Comparison of ENCODE assay signal across 10 cellular contexts in genomic region chr17:43468746-43469544, GRCh38. TPM values are rescaled to one million over a fixed set of nuclear protein-coding genes. Genes with fewer than 3 reads are reported as not detected.
DNase-seq lines count a peak whose midpoint lies in the region; ATAC-seq, FAIRE-seq and TF ChIP-seq lines count a peak whose summit lies in the region.
"Had no signal": no experiment of that assay in that cellular context is flagged by ENCODE, and none has a peak within 500 bp of the region (broad histone marks: within the 10 kb centered on the region; RNA-seq: fewer than 3 reads in every experiment).

No MANE protein-coding gene starts in this region.

- TF ChIP-seq CTCF in AG09319 (IDR thresholded peaks at IDR 0.05; ENCODE audit: low read depth, low read length) (no peak), astrocyte (IDR thresholded peaks at IDR 0.05; ENCODE audit: insufficient read depth, low read depth, low read length) (no peak), left lung (IDR thresholded peaks at IDR 0.05) (no peak), dorsolateral prefrontal cortex (IDR thresholded peaks at IDR 0.05 in 54 of 56, conservative IDR thresholded peaks at IDR 0.05 in 2 of 56; ENCODE audit: low read depth in 1 of 56, partially characterized antibody in 56 of 56) (no peak)

- peak overlapping the region; percentile 87 for H3K27ac ChIP-seq in astrocyte (ENCODE audit: low read depth, low read length)
- peak overlapping the region in 1 of 2 donors; percentile 3 for H3K27ac ChIP-seq in left lung
- peak overlapping the region in 13 of 59 donors; percentile 0 to 57 (median 16) for H3K27ac ChIP-seq in dorsolateral prefrontal cortex

- H3K9me3 ChIP-seq in astrocyte (ENCODE audit: insufficient read depth, low read depth, low read length) (no peaks in the 10 kb centered on the region), left lung (no peaks in the 10 kb centered on the region), T-helper 17 cell (ENCODE audit: control insufficient read depth, low read length, poor library complexity, severe bottlenecking) (no peaks in the 10 kb centered on the region)

- H3K9me3 Mint-ChIP-seq in astrocyte (ENCODE audit: unreplicated experiment): peaks cover 5% of the 10 kb centered on the region
- H3K9me3 Mint-ChIP-seq: natural killer cell treated with Interleukin-12 subunit alpha and Interleukin-12 subunit beta and Interleukin-15 and Interleukin-18, amount 100 ng/mL, for 72 hours had no signal

- no peaks in the 10 kb centered on the region for H3K79me2 ChIP-seq in astrocyte (ENCODE audit: insufficient read depth, low read length)

- H3K27ac Mint-ChIP-seq in astrocyte (ENCODE audit: unreplicated experiment) (peak overlapping the region; percentile 75), T-helper 17 cell (no peak overlapping the region)
- H3K27ac Mint-ChIP-seq: natural killer cell treated with Interleukin-12 subunit alpha and Interleukin-12 subunit beta and Interleukin-15 and Interleukin-18, amount 100 ng/mL, for 72 hours had no signal

- H3K36me3 ChIP-seq in astrocyte (ENCODE audit: insufficient read depth, low read length): no peaks in the 10 kb centered on the region
- no peaks in the 10 kb centered on the region for H3K36me3 ChIP-seq in left lung

- DNase-seq in AG09319 (ENCODE audit: extremely low read depth, low read depth) (peak; percentile 50), LHCN-M2 (ENCODE audit: low read depth) (peak; percentile 100), astrocyte (ENCODE audit: low read depth) (peak; percentile 98), left lung (no peak), SHP77 treated with DMSO at 0.1 percent for 48 hours (lab: John Stamatoyannopoulos, UW) (no peak), hippocampal formation (lab: John Stamatoyannopoulos, UW) (no peak), dorsolateral prefrontal cortex (no peak), T-helper 17 cell (no peak)
- DNase-seq: effector CD8-positive, alpha-beta T cell had no signal

- intact Hi-C loops in left lung (cut with DNase I) (no loop called here), dorsolateral prefrontal cortex (cut with DNase I) (loop anchor here (5.0 kb wide), 1 partner anchor 52 kb away; no protein-coding TSS in a partner anchor)

- H3K4me3 Mint-ChIP-seq in astrocyte (ENCODE audit: unreplicated experiment): peak overlapping the region; percentile 30
- H3K4me3 Mint-ChIP-seq in T-helper 17 cell: no peak overlapping the region
- H3K4me3 Mint-ChIP-seq: natural killer cell treated with Interleukin-12 subunit alpha and Interleukin-12 subunit beta and Interleukin-15 and Interleukin-18, amount 100 ng/mL, for 72 hours had no signal

- peaks cover 11% of the 10 kb centered on the region for H3K27me3 Mint-ChIP-seq in astrocyte (ENCODE audit: low read depth, unreplicated experiment)
- H3K27me3 Mint-ChIP-seq in T-helper 17 cell: peaks cover 41% of the 10 kb centered on the region

- H3K4me1 Mint-ChIP-seq in astrocyte (ENCODE audit: low read depth, unreplicated experiment): peaks cover 25% of the 10 kb centered on the region
- peaks cover 4% of the 10 kb centered on the region for H3K4me1 Mint-ChIP-seq in T-helper 17 cell

- peak overlapping the region; percentile 6 for H2AFZ ChIP-seq in astrocyte (ENCODE audit: low read depth, low read length)

- H3K9ac ChIP-seq in astrocyte (ENCODE audit: low read length): peak overlapping the region; percentile 61

- no peaks in the 10 kb centered on the region for H3K27me3 ChIP-seq in astrocyte (ENCODE audit: insufficient read depth, low read length)
- H3K27me3 ChIP-seq in left lung: no peaks in the 10 kb centered on the region
- H3K27me3 ChIP-seq in dorsolateral prefrontal cortex: no peaks in the 10 kb centered on the region

- ATAC-seq in left lung: peak; percentile 44
- ATAC-seq in T-helper 17 cell: no peak
- ATAC-seq: natural killer cell treated with Interleukin-12 subunit alpha and Interleukin-12 subunit beta and Interleukin-15 and Interleukin-18, amount 100 ng/mL, for 72 hours had no signal

- H3K36me3 Mint-ChIP-seq in astrocyte (ENCODE audit: low read depth, unreplicated experiment) (no peaks in the 10 kb centered on the region), T-helper 17 cell (ENCODE audit: low read depth) (peaks cover 4% of the 10 kb centered on the region)
- H3K36me3 Mint-ChIP-seq: natural killer cell treated with Interleukin-12 subunit alpha and Interleukin-12 subunit beta and Interleukin-15 and Interleukin-18, amount 100 ng/mL, for 72 hours had no signal

- H3K4me1 ChIP-seq in astrocyte (ENCODE audit: insufficient read depth, low read length) (peaks cover 22% of the 10 kb centered on the region), left lung (peaks cover 0 to 6% of the 10 kb centered on the region in 2 donors)

- H4K20me1 ChIP-seq in astrocyte (ENCODE audit: insufficient read depth, low read length): no peaks in the 10 kb centered on the region

- H3K4me2 ChIP-seq in astrocyte (ENCODE audit: low read length): peak overlapping the region; percentile 65

- FAIRE-seq in astrocyte (lab: Jason Lieb, UNC): peak; percentile 93

- H3K4me3 ChIP-seq in astrocyte (ENCODE audit: insufficient read depth, low read depth, low read length) (no peak overlapping the region), left lung (no peak overlapping the region), dorsolateral prefrontal cortex (no peak overlapping the region)

RNA-seq across cellular contexts. Expression of gene DHX8, which starts 14.8 kb away (rescaled TPM):
- total RNA-seq in LHCN-M2 (2014; rRNA removed) (35.8 and 41.8 TPM in 2 replicates), astrocyte (48.5 and 61.1 TPM in 2 replicates), left lung (10 to 100 TPM; 46.6 to 61.2 TPM), dorsolateral prefrontal cortex (10 to 100 TPM; 32.7 to 69.3 (median 46.7) TPM), T-helper 17 cell (100 to 1,000 TPM in 1 of 2 donors, 10 to 100 TPM in 1; 79.3 to 103 TPM)
- polyA plus RNA-seq in LHCN-M2 (2012): 27.6 TPM

Comparison
In these comparisons a context has a peak if more than half of its experiments do, and no peak if none do; other contexts are left out.
1. DNase-seq: peak in AG09319 (single experiment), LHCN-M2 (single experiment) and astrocyte (single experiment); none in left lung (0 of 2), SHP77 treated with DMSO at 0.1 percent for 48 hours (single experiment), hippocampal formation (0 of 2), dorsolateral prefrontal cortex (0 of 10) and T-helper 17 cell (0 of 3).
2. intact Hi-C loops: an anchor here in dorsolateral prefrontal cortex (5.0 kb wide); none called in left lung.